In the genomic region with DNA sequence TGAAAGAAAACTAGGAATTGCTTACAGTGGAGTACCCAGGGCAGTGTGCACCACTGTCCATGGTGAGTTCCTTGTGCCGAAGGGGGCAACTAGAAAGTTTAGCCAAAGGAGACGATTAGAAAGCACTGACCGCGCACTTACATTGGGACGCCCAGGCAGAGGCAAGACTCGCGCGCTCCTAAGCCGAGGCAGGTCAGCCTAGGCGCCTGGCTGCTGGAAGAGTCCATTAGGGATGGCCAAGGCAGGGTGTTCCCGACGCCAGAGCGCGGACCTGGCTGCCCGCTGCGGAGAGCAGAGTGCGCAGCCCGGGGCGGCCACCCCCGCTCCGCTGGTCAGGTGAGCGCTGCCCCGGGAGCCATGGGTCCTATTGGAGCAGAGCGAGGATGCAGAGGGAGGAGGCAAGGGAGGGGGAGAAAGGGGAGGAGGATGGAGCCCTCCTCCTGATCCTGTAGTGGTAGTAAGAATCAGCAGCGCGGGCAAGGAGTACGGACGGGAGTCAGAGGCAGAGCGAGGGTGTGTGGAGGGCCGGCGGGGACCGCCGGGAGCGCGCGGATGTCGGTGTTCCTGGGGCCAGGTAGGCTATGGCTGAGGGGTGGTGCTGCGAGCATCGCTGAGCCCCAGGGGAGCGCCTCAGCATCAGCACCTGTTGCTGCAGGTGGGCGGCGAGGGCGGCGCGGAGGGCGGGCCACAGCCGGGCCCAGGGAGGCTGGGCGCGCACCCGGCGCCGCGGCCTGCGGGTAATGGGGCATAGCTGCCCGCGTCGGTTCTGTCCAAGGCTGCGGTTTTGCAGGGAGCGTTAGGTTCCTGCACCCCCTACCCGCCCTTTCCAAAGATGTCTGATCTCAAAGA, we compare ENCODE assay signal across 1 cellular context.
TF ChIP-seq lines count a peak whose summit lies in the region.

Gene ADGRV1 (plus strand): TSS at position 454 of the 849 bp plus-strand sequence. CDS start 99 bp downstream, at position 553.

TF ChIP-seq in K562, 482 proteins besides CTCF, POLR2A, EP300 and RAD21 (continued from another document and continues in another):
- TF ChIP-seq, protein P1, sequence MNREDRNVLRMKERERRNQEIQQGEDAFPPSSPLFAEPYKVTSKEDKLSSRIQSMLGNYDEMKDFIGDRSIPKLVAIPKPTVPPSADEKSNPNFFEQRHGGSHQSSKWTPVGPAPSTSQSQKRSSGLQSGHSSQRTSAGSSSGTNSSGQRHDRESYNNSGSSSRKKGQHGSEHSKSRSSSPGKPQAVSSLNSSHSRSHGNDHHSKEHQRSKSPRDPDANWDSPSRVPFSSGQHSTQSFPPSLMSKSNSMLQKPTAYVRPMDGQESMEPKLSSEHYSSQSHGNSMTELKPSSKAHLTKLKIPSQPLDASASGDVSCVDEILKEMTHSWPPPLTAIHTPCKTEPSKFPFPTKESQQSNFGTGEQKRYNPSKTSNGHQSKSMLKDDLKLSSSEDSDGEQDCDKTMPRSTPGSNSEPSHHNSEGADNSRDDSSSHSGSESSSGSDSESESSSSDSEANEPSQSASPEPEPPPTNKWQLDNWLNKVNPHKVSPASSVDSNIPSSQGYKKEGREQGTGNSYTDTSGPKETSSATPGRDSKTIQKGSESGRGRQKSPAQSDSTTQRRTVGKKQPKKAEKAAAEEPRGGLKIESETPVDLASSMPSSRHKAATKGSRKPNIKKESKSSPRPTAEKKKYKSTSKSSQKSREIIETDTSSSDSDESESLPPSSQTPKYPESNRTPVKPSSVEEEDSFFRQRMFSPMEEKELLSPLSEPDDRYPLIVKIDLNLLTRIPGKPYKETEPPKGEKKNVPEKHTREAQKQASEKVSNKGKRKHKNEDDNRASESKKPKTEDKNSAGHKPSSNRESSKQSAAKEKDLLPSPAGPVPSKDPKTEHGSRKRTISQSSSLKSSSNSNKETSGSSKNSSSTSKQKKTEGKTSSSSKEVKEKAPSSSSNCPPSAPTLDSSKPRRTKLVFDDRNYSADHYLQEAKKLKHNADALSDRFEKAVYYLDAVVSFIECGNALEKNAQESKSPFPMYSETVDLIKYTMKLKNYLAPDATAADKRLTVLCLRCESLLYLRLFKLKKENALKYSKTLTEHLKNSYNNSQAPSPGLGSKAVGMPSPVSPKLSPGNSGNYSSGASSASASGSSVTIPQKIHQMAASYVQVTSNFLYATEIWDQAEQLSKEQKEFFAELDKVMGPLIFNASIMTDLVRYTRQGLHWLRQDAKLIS (CRISPR knock-in tag; IDR thresholded peaks at IDR 0.05), result no peak
- TF ChIP-seq TAL1 (IDR thresholded peaks at IDR 0.05), result no peak
- TF ChIP-seq SMAD4 (CRISPR knock-in tag; conservative IDR thresholded peaks at IDR 0.05), result no peak
- no peak for TF ChIP-seq GATAD2A (IDR thresholded peaks at IDR 0.05)
- TF ChIP-seq PCBP2 (IDR thresholded peaks at IDR 0.05; ENCODE audit: low read depth, low read length, poor library complexity, severe bottlenecking), result no peak
- TF ChIP-seq GABPA (tag; conservative IDR thresholded peaks at IDR 0.05; ENCODE audit: low read depth), result no peak
- no peak for TF ChIP-seq STAG1 (CRISPR knock-in tag; IDR thresholded peaks at IDR 0.05; ENCODE audit: borderline replicate concordance)
- TF ChIP-seq HIVEP1 (CRISPR knock-in tag; IDR thresholded peaks at IDR 0.05), result no peak
- TF ChIP-seq L3MBTL2 (IDR thresholded peaks at IDR 0.05), result no peak
- peak; percentile 81 for TF ChIP-seq CXXC5 (CRISPR knock-in tag; IDR thresholded peaks at IDR 0.05)
- peak; percentile 71 for TF ChIP-seq TAF1 (IDR thresholded peaks at IDR 0.05; ENCODE audit: control insufficient read depth, extremely low read depth, insufficient read depth, low read length, severe bottlenecking)
- TF ChIP-seq, protein P2, sequence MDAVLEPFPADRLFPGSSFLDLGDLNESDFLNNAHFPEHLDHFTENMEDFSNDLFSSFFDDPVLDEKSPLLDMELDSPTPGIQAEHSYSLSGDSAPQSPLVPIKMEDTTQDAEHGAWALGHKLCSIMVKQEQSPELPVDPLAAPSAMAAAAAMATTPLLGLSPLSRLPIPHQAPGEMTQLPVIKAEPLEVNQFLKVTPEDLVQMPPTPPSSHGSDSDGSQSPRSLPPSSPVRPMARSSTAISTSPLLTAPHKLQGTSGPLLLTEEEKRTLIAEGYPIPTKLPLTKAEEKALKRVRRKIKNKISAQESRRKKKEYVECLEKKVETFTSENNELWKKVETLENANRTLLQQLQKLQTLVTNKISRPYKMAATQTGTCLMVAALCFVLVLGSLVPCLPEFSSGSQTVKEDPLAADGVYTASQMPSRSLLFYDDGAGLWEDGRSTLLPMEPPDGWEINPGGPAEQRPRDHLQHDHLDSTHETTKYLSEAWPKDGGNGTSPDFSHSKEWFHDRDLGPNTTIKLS (IDR thresholded peaks at IDR 0.05; ENCODE audit: borderline replicate concordance, low read depth), result no peak
- peak; percentile 17; the same call in 1 of the 2 replicates for TF ChIP-seq EP400 (IDR thresholded peaks at IDR 0.05)
- TF ChIP-seq E2F8 (IDR thresholded peaks at IDR 0.05; ENCODE audit: low read depth, partially characterized antibody), result no peak
- TF ChIP-seq KDM1A (IDR thresholded peaks at IDR 0.05), result peak; percentile 69 to 70; a peak in 3 of 4 replicates
- TF ChIP-seq ZBTB5 (IDR thresholded peaks at IDR 0.05), result no peak
- TF ChIP-seq, protein P3, sequence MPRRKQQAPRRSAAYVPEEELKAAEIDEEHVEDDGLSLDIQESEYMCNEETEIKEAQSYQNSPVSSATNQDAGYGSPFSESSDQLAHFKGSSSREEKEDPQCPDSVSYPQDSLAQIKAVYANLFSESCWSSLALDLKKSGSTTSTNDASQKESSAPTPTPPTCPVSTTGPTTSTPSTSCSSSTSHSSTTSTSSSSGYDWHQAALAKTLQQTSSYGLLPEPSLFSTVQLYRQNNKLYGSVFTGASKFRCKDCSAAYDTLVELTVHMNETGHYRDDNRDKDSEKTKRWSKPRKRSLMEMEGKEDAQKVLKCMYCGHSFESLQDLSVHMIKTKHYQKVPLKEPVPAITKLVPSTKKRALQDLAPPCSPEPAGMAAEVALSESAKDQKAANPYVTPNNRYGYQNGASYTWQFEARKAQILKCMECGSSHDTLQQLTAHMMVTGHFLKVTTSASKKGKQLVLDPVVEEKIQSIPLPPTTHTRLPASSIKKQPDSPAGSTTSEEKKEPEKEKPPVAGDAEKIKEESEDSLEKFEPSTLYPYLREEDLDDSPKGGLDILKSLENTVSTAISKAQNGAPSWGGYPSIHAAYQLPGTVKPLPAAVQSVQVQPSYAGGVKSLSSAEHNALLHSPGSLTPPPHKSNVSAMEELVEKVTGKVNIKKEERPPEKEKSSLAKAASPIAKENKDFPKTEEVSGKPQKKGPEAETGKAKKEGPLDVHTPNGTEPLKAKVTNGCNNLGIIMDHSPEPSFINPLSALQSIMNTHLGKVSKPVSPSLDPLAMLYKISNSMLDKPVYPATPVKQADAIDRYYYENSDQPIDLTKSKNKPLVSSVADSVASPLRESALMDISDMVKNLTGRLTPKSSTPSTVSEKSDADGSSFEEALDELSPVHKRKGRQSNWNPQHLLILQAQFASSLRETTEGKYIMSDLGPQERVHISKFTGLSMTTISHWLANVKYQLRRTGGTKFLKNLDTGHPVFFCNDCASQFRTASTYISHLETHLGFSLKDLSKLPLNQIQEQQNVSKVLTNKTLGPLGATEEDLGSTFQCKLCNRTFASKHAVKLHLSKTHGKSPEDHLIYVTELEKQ (CRISPR knock-in tag; IDR thresholded peaks at IDR 0.05), result no peak
- TF ChIP-seq ATF7 (IDR thresholded peaks at IDR 0.05), result peak; percentile 99
- TF ChIP-seq, protein P4, sequence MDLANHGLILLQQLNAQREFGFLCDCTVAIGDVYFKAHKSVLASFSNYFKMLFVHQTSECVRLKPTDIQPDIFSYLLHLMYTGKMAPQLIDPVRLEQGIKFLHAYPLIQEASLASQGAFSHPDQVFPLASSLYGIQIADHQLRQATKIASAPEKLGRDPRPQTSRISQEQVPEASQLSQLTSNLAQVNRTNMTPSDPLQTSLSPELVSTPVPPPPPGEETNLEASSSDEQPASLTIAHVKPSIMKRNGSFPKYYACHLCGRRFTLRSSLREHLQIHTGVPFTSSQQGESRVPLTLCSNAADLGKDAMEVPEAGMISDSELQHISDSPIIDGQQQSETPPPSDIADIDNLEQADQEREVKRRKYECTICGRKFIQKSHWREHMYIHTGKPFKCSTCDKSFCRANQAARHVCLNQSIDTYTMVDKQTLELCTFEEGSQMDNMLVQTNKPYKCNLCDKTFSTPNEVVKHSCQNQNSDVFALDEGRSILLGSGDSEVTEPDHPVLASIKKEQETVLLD (IDR thresholded peaks at IDR 0.05), result 0 out of 2 replicates have a peak, but pooled peaks have one; percentile 51
- no peak for TF ChIP-seq NCOA2 (IDR thresholded peaks at IDR 0.05; ENCODE audit: partially characterized antibody in 2 of 2)
- TF ChIP-seq ZNF133 (CRISPR knock-in tag; IDR thresholded peaks at IDR 0.05), result no peak
- no peak for TF ChIP-seq ZNF143 (CRISPR knock-in tag; IDR thresholded peaks at IDR 0.05)
- TF ChIP-seq CBX3 (IDR thresholded peaks at IDR 0.05; ENCODE audit: borderline replicate concordance in 1 of 2, low read length in 2 of 2), result no peak
- TF ChIP-seq PCBP1 (IDR thresholded peaks at IDR 0.05; ENCODE audit: low read depth, low read length, poor library complexity, severe bottlenecking), result peak; percentile 67
- peak; percentile 89 to 91 for TF ChIP-seq NRF1 (conservative IDR thresholded peaks at IDR 0.05 in 1 of 2, IDR thresholded peaks at IDR 0.05 in 1 of 2)
- TF ChIP-seq ZNF217 (CRISPR knock-in tag; IDR thresholded peaks at IDR 0.05), result no peak
- no peak for TF ChIP-seq ID3 (CRISPR knock-in tag; IDR thresholded peaks at IDR 0.05)
- no peak for TF ChIP-seq ID3 (tag; IDR thresholded peaks at IDR 0.05)
- TF ChIP-seq, protein P5, sequence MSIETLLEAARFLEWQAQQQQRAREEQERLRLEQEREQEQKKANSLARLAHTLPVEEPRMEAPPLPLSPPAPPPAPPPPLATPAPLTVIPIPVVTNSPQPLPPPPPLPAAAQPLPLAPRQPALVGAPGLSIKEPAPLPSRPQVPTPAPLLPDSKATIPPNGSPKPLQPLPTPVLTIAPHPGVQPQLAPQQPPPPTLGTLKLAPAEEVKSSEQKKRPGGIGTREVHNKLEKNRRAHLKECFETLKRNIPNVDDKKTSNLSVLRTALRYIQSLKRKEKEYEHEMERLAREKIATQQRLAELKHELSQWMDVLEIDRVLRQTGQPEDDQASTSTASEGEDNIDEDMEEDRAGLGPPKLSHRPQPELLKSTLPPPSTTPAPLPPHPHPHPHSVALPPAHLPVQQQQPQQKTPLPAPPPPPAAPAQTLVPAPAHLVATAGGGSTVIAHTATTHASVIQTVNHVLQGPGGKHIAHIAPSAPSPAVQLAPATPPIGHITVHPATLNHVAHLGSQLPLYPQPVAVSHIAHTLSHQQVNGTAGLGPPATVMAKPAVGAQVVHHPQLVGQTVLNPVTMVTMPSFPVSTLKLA (conservative IDR thresholded peaks at IDR 0.05), result peak in 1 of 2 experiments; percentile 20; a peak in 1 of 4 replicates
- no peak for TF ChIP-seq ARID3A (IDR thresholded peaks at IDR 0.05; ENCODE audit: borderline replicate concordance, low read depth, low read length)
- TF ChIP-seq CCNT2 (IDR thresholded peaks at IDR 0.05; ENCODE audit: borderline replicate concordance, extremely low read depth, insufficient read length, low read depth, low read length), result peak; percentile 33
- no peak for TF ChIP-seq ZNF707 (CRISPR knock-in tag; conservative IDR thresholded peaks at IDR 0.05)
- TF ChIP-seq POLR2B (IDR thresholded peaks at IDR 0.05; ENCODE audit: low read depth, partially characterized antibody), result peak; percentile 41
- TF ChIP-seq EGR1 (conservative IDR thresholded peaks at IDR 0.05), result peak; percentile 45; the same call in 1 of the 2 replicates
